Comparison of ENCODE assay signal across 8 cellular contexts in the genomic region with DNA sequence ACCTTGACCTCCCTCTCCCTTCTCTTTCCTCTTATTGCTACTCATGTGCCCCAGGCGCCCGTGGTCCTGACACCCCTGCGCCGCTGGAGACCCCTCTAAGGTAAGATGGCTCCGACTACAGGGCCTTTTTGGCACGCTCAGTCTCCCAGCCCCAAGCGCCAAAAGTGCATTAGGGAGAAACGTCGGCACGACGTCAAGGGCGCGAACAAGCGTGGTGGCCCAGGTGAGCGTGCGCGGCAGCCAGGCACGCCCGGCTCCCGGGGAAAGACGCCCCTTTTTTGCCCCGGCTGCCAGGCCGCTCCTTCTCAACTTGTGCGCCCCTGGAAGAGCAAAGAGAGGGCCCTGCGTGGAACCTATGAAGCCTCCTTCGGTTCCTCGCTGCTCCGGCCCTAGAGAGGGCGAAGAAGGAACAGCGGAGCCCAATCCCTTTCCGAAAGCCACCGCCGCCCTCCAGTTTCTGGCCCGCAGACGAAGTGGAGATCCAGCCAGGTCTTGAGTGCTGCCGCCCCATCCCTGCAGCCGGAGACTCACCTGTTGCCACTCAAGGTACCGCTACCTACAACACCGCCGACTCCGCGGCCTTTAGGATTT. TPM values are rescaled to one million over a fixed set of nuclear protein-coding genes. Genes with fewer than 3 reads are reported as not detected.
A peak's percentile ranks its signal among the peaks of the same experiment; 100 is the strongest.
DNase-seq lines count a peak whose midpoint lies in the region; ATAC-seq, FAIRE-seq and TF ChIP-seq lines count a peak whose summit lies in the region.
"Not testable (repeated sequence)": the region's sequence is repeated elsewhere in the genome, so short reads cannot be mapped to it uniquely, and the experiment has no call there.

No MANE protein-coding gene starts in this region.

- not testable (repeated sequence) for H3K27ac Mint-ChIP-seq in activated T-cell treated with anti-CD3 and anti-CD28 coated beads, Interleukin-2, amount 50 U/mL, for 72 hours

- not testable (repeated sequence) for H3K27me3 Mint-ChIP-seq in activated T-cell treated with anti-CD3 and anti-CD28 coated beads, Interleukin-2, amount 50 U/mL, for 72 hours (ENCODE audit: low read depth)

- WGBS in right cardiac atrium, result no CpG with 5 or more reads among the region's 42 CpGs

- H3K9me3 ChIP-seq in right cardiac atrium (ENCODE audit: control insufficient read depth, low read length), result not testable (repeated sequence)

- not testable (repeated sequence) for H3K27me3 ChIP-seq in right cardiac atrium (ENCODE audit: control insufficient read depth, insufficient read depth)

- not testable (repeated sequence) for DNase-seq in GM18507 (ENCODE audit: extremely low spot score, insufficient read length, low read depth); HFF-Myc (ENCODE audit: extremely low read depth, low read depth); activated T-cell treated with anti-CD3 and anti-CD28 coated beads, Interleukin-2, amount 50 U/mL, for 72 hours; right cardiac atrium; skeletal muscle cell (ENCODE audit: low read depth)

- ATAC-seq in GM19455 (IDR thresholded peaks at IDR 0.05; ENCODE audit: unreplicated experiment), result peak; percentile 48
- ATAC-seq in HG03064 (IDR thresholded peaks at IDR 0.05; ENCODE audit: low read depth, unreplicated experiment), result peak; percentile 36
- ATAC-seq in HG03565 (IDR thresholded peaks at IDR 0.05; ENCODE audit: unreplicated experiment), result peak; percentile 43
- peak; percentile 63 to 66 for ATAC-seq in activated T-cell treated with anti-CD3 and anti-CD28 coated beads, Interleukin-2, amount 50 U/mL, for 72 hours (replicated peaks in 1 of 2)
- ATAC-seq in right cardiac atrium, result peak; percentile 30 to 52

- not testable (repeated sequence) for H3K9me3 Mint-ChIP-seq in activated T-cell treated with anti-CD3 and anti-CD28 coated beads, Interleukin-2, amount 50 U/mL, for 72 hours

- TF ChIP-seq CTCF in HFF-Myc (IDR thresholded peaks at IDR 0.05; ENCODE audit: low read depth, low read length, missing control alignments), result not testable (repeated sequence)

- not testable (repeated sequence) for H3K27ac ChIP-seq in right cardiac atrium (ENCODE audit: low read length)

- H3K4me1 ChIP-seq in right cardiac atrium (ENCODE audit: control insufficient read depth, insufficient read depth, low read length), result not testable (repeated sequence)

- H3K36me3 Mint-ChIP-seq in activated T-cell treated with anti-CD3 and anti-CD28 coated beads, Interleukin-2, amount 50 U/mL, for 72 hours (ENCODE audit: insufficient read depth in 2 of 2), result not testable (repeated sequence)

- H3K4me3 ChIP-seq in HFF-Myc (replicated peaks; ENCODE audit: low read depth, low read length) (peak overlapping the region; percentile 25; the same call in 1 of the 2 replicates), skeletal muscle cell (ENCODE audit: low read depth, low read length) (peak overlapping the region; percentile 23)
- H3K4me3 ChIP-seq in right cardiac atrium (ENCODE audit: low read length), result not testable (repeated sequence)

- intact Hi-C loops in right cardiac atrium (cut with DNase I), result not testable (repeated sequence)

- not testable (repeated sequence) for H3K4me3 Mint-ChIP-seq in activated T-cell treated with anti-CD3 and anti-CD28 coated beads, Interleukin-2, amount 50 U/mL, for 72 hours

- peak; percentile 51 for FAIRE-seq in GM18507 (lab: Jason Lieb, UNC)

- H3K4me1 Mint-ChIP-seq in activated T-cell treated with anti-CD3 and anti-CD28 coated beads, Interleukin-2, amount 50 U/mL, for 72 hours (ENCODE audit: low read depth), result not testable (repeated sequence)

RNA-seq across cellular contexts. Expression of gene ARL17B, which starts 0.3 kb away (rescaled TPM):
- total RNA-seq in activated T-cell treated with anti-CD3 and anti-CD28 coated beads, Interleukin-2, amount 50 U/mL, for 72 hours, result 10 to 100 TPM; 15.4 to 25.0 TPM
- 10 to 100 TPM; 11.0 to 24.5 (median 16.5) TPM for total RNA-seq in right cardiac atrium
- polyA plus RNA-seq in right cardiac atrium, result 10.4 TPM
